ENCODE assay signal across 8 cellular contexts in genomic region chr19:39833464-39834286, GRCh38. TPM values are rescaled to one million over a fixed set of nuclear protein-coding genes. Genes with fewer than 3 reads are reported as not detected.
DNase-seq lines count a peak whose midpoint lies in the region; ATAC-seq lines count a peak whose summit lies in the region.

TSS of gene DYRK1B (minus strand) at chr19:39834162. CDS start at chr19:39831867, 2,295 bp downstream.

- DNase-seq in A172 (ENCODE audit: low spot score) (peak; percentile 97), NCI-H2227 (lab: John Stamatoyannopoulos, UW; ENCODE audit: unreplicated experiment) (peak; percentile 100), dedifferentiated amniotic fluid mesenchymal stem cell (ENCODE audit: extremely low spot score) (peak; percentile 95)
- peak; percentile 98 for DNase-seq in activated CD4-positive, alpha-beta T cell treated with anti-CD3 and anti-CD28 coated beads, Interleukin-2, amount 50 U/mL, for 1 hour
- peak; percentile 91 to 97 for DNase-seq in stimulated activated CD4-positive, alpha-beta T cell treated with anti-CD3 and anti-CD28 coated beads, Interleukin-1b, Interleukin-23, amount 100 ng/mL, for 1 hour (ENCODE audit: low read depth in 2 of 2)

- peak within 1 kb of the TSS; percentile 92 for H3K27ac ChIP-seq in layer of hippocampus (ENCODE audit: low read depth, low read length)

- no peaks in the 10 kb centered on the region for H3K27me3 ChIP-seq in layer of hippocampus (ENCODE audit: control insufficient read depth, insufficient read depth, low read length)

- peak; percentile 90 for ATAC-seq in GM18520 (IDR thresholded peaks at IDR 0.05; ENCODE audit: unreplicated experiment)
- ATAC-seq in HG03064 (IDR thresholded peaks at IDR 0.05; ENCODE audit: low read depth, unreplicated experiment): peak; percentile 72

RNA-seq across cellular contexts. Expression of gene DYRK1B, which starts in this region (rescaled TPM):
- total RNA-seq in A172 (2014; rRNA removed; shearing (Covaris generic)): 12.5 and 13.0 TPM in 2 replicates

Comparison
In these comparisons a context has a peak if more than half of its experiments do, and no peak if none do; other contexts are left out.
1. Peak in every context shown above with its lines: DNase-seq, ATAC-seq and H3K27ac ChIP-seq.